Comparison of ENCODE assay signal across 16 cellular contexts in genomic region chr10:9635691-9636090, GRCh38.
A peak's percentile ranks its signal among the peaks of the same experiment; 100 is the strongest.
DNase-seq lines count a peak whose midpoint lies in the region; ATAC-seq, FAIRE-seq and TF ChIP-seq lines count a peak whose summit lies in the region.
"Had no signal": no experiment of that assay in that cellular context is flagged by ENCODE, and none has a peak within 500 bp of the region (broad histone marks: within the 10 kb centered on the region; RNA-seq: fewer than 3 reads in every experiment).

No MANE protein-coding gene starts in this region.

- H3K9me2 ChIP-seq in PC-3 (replicated peaks; ENCODE audit: low read length): no peaks in the 10 kb centered on the region

- peaks cover 3% of the 10 kb centered on the region for H3K4me1 Mint-ChIP-seq in astrocyte (ENCODE audit: low read depth, unreplicated experiment)
- H3K4me1 Mint-ChIP-seq in HFFc6 (ENCODE audit: low read depth): no peaks in the 10 kb centered on the region
- H3K4me1 Mint-ChIP-seq: H9 had no signal

- H3K36me3 ChIP-seq in astrocyte (ENCODE audit: insufficient read depth, low read length): no peaks in the 10 kb centered on the region
- H3K36me3 ChIP-seq in osteoblast (ENCODE audit: insufficient read depth, low read length): no peaks in the 10 kb centered on the region
- no peaks in the 10 kb centered on the region for H3K36me3 ChIP-seq in PC-3 (ENCODE audit: low read depth, low read length)

- H3K4me1 ChIP-seq in astrocyte (ENCODE audit: insufficient read depth, low read length): peaks cover 16% of the 10 kb centered on the region
- H3K4me1 ChIP-seq in osteoblast (ENCODE audit: insufficient read depth, low read length): peaks cover 25% of the 10 kb centered on the region
- no peaks in the 10 kb centered on the region for H3K4me1 ChIP-seq in PC-3 (ENCODE audit: insufficient read depth, low read length)

- H3K4me2 ChIP-seq in astrocyte (ENCODE audit: low read length): peak overlapping the region; percentile 48
- no peak overlapping the region for H3K4me2 ChIP-seq in osteoblast (ENCODE audit: insufficient read depth, low read length)
- no peak overlapping the region for H3K4me2 ChIP-seq in PC-3 (ENCODE audit: low read length)

- CTCF ChIA-PET in PC-3 (lab: Charles Lee): no interaction called here

- H2AFZ ChIP-seq in astrocyte (ENCODE audit: low read depth, low read length) (no peak overlapping the region), osteoblast (ENCODE audit: low read length) (no peak overlapping the region), PC-3 (ENCODE audit: low read length) (no peak overlapping the region)

- no peaks in the 10 kb centered on the region for H3K27me3 Mint-ChIP-seq in astrocyte (ENCODE audit: low read depth, unreplicated experiment)
- no peaks in the 10 kb centered on the region for H3K27me3 Mint-ChIP-seq in HFFc6 (ENCODE audit: insufficient read depth)

- no peak overlapping the region for H3K9ac ChIP-seq in astrocyte (ENCODE audit: low read length)
- H3K9ac ChIP-seq in PC-3 (ENCODE audit: low read length): no peak overlapping the region

- POLR2A ChIA-PET in PC-3 (lab: Charles Lee; ENCODE audit: unreplicated experiment): no interaction called here

- H3K4me3 Mint-ChIP-seq in astrocyte (ENCODE audit: unreplicated experiment) (no peak overlapping the region), HFFc6 (no peak overlapping the region)
- H3K4me3 Mint-ChIP-seq: H9 had no signal

- TF ChIP-seq CTCF in astrocyte (IDR thresholded peaks at IDR 0.05; ENCODE audit: insufficient read depth, low read depth, low read length) (no peak), fibroblast of mammary gland (conservative IDR thresholded peaks at IDR 0.05; ENCODE audit: control insufficient read depth, insufficient read depth, low read depth, low read length) (no peak), osteoblast (IDR thresholded peaks at IDR 0.05; ENCODE audit: extremely low read depth, low read depth, low read length) (no peak), HFFc6 (IDR thresholded peaks at IDR 0.05) (no peak), PC-3 (conservative IDR thresholded peaks at IDR 0.05; ENCODE audit: low read depth, low read length) (no peak)

- H3K27ac Mint-ChIP-seq in astrocyte (ENCODE audit: unreplicated experiment): peak overlapping the region; percentile 55
- no peak overlapping the region for H3K27ac Mint-ChIP-seq in HFFc6
- H3K27ac Mint-ChIP-seq: H9 had no signal

- BruUV-seq in PC-3 (replicated peaks; lab: Mats Ljungman, UMichigan): no TSS peak

- H3K9me3 Mint-ChIP-seq in astrocyte (ENCODE audit: unreplicated experiment): peaks cover 3% of the 10 kb centered on the region
- peaks cover 25% of the 10 kb centered on the region for H3K9me3 Mint-ChIP-seq in HFFc6

- H3K27me3 ChIP-seq in astrocyte (ENCODE audit: insufficient read depth, low read length) (no peaks in the 10 kb centered on the region), osteoblast (ENCODE audit: insufficient read depth, low read length) (no peaks in the 10 kb centered on the region), PC-3 (ENCODE audit: low read length) (no peaks in the 10 kb centered on the region)

- H3K27ac ChIP-seq in astrocyte (ENCODE audit: low read depth, low read length): peak overlapping the region; percentile 57
- H3K27ac ChIP-seq in osteoblast (ENCODE audit: low read depth, low read length): peak overlapping the region; percentile 43
- H3K27ac ChIP-seq in PC-3 (ENCODE audit: low read length): no peak overlapping the region
- H3K27ac ChIP-seq: C4-2B had no signal

- H3K79me2 ChIP-seq in astrocyte (ENCODE audit: insufficient read depth, low read length) (no peaks in the 10 kb centered on the region), osteoblast (ENCODE audit: insufficient read depth, low read length) (no peaks in the 10 kb centered on the region), PC-3 (ENCODE audit: low read length) (no peaks in the 10 kb centered on the region)

- H3F3A ChIP-seq in PC-3 (ENCODE audit: low read length, unreplicated experiment): no peaks in the 10 kb centered on the region

- no peaks in the 10 kb centered on the region for H4K20me1 ChIP-seq in astrocyte (ENCODE audit: insufficient read depth, low read length)
- no peaks in the 10 kb centered on the region for H4K20me1 ChIP-seq in osteoblast (ENCODE audit: insufficient read depth, low read length)
- no peaks in the 10 kb centered on the region for H4K20me1 ChIP-seq in PC-3 (ENCODE audit: low read length)

- intact Hi-C loops in PC-3 (cut with micrococcal nuclease): no loop called here

- DNase-seq in EH (ENCODE audit: low read depth) (peak; percentile 63), astrocyte (ENCODE audit: low read depth) (peak; percentile 86), fibroblast of mammary gland (ENCODE audit: low read depth) (peak; percentile 78), osteoblast (ENCODE audit: insufficient read length, low spot score, missing footprints) (no peak), HFFc6 (no peak), Ammon's horn (ENCODE audit: low spot score) (no peak), PC-3 (no peak)
- no peak for DNase-seq in activated CD4-positive, CD25-positive, alpha-beta regulatory T cell treated with anti-CD3 and anti-CD28 coated beads, Interleukin-2, amount 50 U/mL, for 72 hours
- DNase-seq: DND-41, H9, NCI-H1417 treated with DMSO at 0.1 percent for 48 hours, NCI-H2081, NCI-H510A had no signal

- H3K9me3 ChIP-seq in astrocyte (ENCODE audit: insufficient read depth, low read depth, low read length): peaks cover 3% of the 10 kb centered on the region
- no peaks in the 10 kb centered on the region for H3K9me3 ChIP-seq in osteoblast (ENCODE audit: low read depth, low read length)
- no peaks in the 10 kb centered on the region for H3K9me3 ChIP-seq in PC-3 (ENCODE audit: low read length)

- H3K36me3 Mint-ChIP-seq in astrocyte (ENCODE audit: low read depth, unreplicated experiment) (no peaks in the 10 kb centered on the region), HFFc6 (ENCODE audit: low read depth) (no peaks in the 10 kb centered on the region)

- ATAC-seq in PC-3: no peak
- ATAC-seq: K562 had no signal

- H3K4me3 ChIP-seq in astrocyte (ENCODE audit: insufficient read depth, low read depth, low read length): no peak overlapping the region
- no peak overlapping the region for H3K4me3 ChIP-seq in fibroblast of mammary gland (ENCODE audit: control insufficient read depth, low read depth, low read length)
- H3K4me3 ChIP-seq in osteoblast (ENCODE audit: insufficient read depth, low read length): no peak overlapping the region
- H3K4me3 ChIP-seq in PC-3 (ENCODE audit: low read length): no peak overlapping the region
- H3K4me3 ChIP-seq: K562 had no signal

- no peak for FAIRE-seq in astrocyte (lab: Jason Lieb, UNC)
- FAIRE-seq: GM12892, K562 had no signal

Comparison
In these comparisons a context has a peak if more than half of its experiments do, and no peak if none do; other contexts are left out.
1. DNase-seq: peak in EH (single experiment), astrocyte (single experiment) and fibroblast of mammary gland (single experiment); none in osteoblast (single experiment), activated CD4-positive, CD25-positive, alpha-beta regulatory T cell treated with anti-CD3 and anti-CD28 coated beads, Interleukin-2, amount 50 U/mL, for 72 hours (single experiment), HFFc6 (single experiment), Ammon's horn (single experiment) and PC-3 (single experiment).